ENCODE assay signal across 8 cellular contexts in the genomic region with DNA sequence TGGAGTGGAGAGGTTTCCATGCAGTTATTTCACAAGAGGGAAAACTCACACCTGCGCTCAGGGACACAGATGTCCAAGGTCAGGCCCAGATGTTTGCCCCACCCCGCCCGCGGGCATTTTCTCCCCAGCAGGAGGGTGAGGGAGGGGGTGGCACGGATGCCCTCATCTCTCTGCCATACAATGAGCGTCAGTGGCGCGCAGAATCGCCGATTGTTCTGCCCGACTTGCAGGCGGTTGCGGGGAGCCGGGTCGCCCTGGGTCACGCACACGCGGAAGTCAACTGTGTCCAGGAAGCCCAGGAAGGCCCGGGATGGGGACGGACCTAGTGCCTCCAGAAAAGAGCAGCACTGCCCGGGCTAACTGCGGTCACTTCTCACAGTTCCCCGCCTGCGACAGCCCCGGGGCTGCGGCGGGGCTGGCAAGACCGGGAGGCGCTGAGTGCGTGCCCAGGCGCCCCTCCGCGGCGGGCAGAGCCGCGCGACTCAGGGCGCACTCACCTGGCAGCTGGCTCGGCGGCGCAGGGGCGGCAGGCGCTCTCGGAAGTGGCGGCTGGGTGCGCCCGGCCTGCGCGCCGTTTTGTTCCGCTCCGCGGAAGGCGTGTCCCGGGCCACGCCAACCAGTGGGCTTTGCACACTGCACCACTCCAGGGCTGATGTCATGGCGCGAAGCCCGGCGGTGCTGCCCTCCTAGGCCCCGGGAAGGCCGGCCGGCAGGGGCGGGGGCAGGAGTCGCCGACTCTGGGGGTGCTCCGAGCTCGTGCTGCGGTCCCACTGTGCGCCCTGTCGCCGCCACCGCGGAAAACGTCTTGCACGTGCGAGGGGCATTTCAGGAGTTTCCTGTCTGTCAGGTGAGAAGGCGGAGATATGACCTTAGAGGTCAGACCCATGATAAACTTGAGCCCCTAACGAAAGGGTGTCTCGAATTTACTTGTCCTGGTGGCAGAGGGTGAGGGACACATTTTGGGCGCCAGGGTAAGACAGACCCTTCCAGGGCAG. TPM values are rescaled to one million over a fixed set of nuclear protein-coding genes. Genes with fewer than 3 reads are reported as not detected.
DNase-seq lines count a peak whose midpoint lies in the region; ATAC-seq and TF ChIP-seq lines count a peak whose summit lies in the region.

Gene CSRP1 (minus strand): TSS at position 551 of the 995 bp plus-strand sequence. CDS start 10,820 bp downstream, outside the sequence.

- H3K4me3 Mint-ChIP-seq in CD4-positive, CD25-positive, alpha-beta regulatory T cell, result peak within 1 kb of the TSS; percentile 92 to 97 (median 94)

- H3K4me3 ChIP-seq in CD4-positive, CD25-positive, alpha-beta regulatory T cell (ENCODE audit: low read depth, low read length), result peak within 1 kb of the TSS; percentile 87
- peak within 1 kb of the TSS; percentile 71 for H3K4me3 ChIP-seq in OCI-LY1 (ENCODE audit: low read depth, low read length, poor library complexity, severe bottlenecking)

- H3K9me3 Mint-ChIP-seq in CD4-positive, CD25-positive, alpha-beta regulatory T cell, result no peaks in the 10 kb centered on the region

- H3K36me3 ChIP-seq in CD4-positive, CD25-positive, alpha-beta regulatory T cell (ENCODE audit: control insufficient read depth, insufficient read depth, low read length), result no peaks in the 10 kb centered on the region
- H3K36me3 ChIP-seq in OCI-LY1 (ENCODE audit: insufficient read depth, low read length), result no peaks in the 10 kb centered on the region

- H3K9ac ChIP-seq in OCI-LY1 (ENCODE audit: low read length), result peak within 1 kb of the TSS; percentile 75

- no peaks in the 10 kb centered on the region for H4K20me1 ChIP-seq in OCI-LY1 (ENCODE audit: insufficient read depth, low read length)

- H3K36me3 Mint-ChIP-seq in CD4-positive, CD25-positive, alpha-beta regulatory T cell, result peaks cover 3% of the 10 kb centered on the region

- DNase-seq in CD4-positive, CD25-positive, alpha-beta regulatory T cell, result peak; percentile 69 to 92 (median 81)
- DNase-seq in HK-2 (ENCODE audit: unreplicated experiment) (peak; percentile 89), activated T-cell treated with anti-CD3 and anti-CD28 coated beads for 4 hours (peak; percentile 61), myocyte (ENCODE audit: low read depth) (peak; percentile 82)
- DNase-seq in stimulated activated CD8-positive, alpha-beta memory T cell treated with anti-CD3 and anti-CD28 coated beads, Interleukin-7, amount 100 ng/mL, for 48 hours (ENCODE audit: extremely low read depth in 1 of 2, low read depth in 1 of 2), result peak; percentile 79 to 83

- ATAC-seq in CD4-positive, CD25-positive, alpha-beta regulatory T cell (ENCODE audit: low read depth in 2 of 2), result peak; percentile 96 to 98
- ATAC-seq in GM19438 (IDR thresholded peaks at IDR 0.05; ENCODE audit: low read depth, unreplicated experiment) (peak; percentile 74), esophagus mucosa (peak; percentile 93)

- H2AFZ ChIP-seq in OCI-LY1 (ENCODE audit: low read length), result 0 out of 2 replicates have a peak within 1 kb of the TSS, but pooled peaks have one; percentile 5

- H3F3A ChIP-seq in OCI-LY1 (ENCODE audit: insufficient read depth, low read length), result no peaks in the 10 kb centered on the region

- H3K27ac ChIP-seq in CD4-positive, CD25-positive, alpha-beta regulatory T cell (ENCODE audit: insufficient read depth, low read length, poor library complexity, severe bottlenecking), result peak within 1 kb of the TSS; percentile 77
- peak within 1 kb of the TSS; percentile 77 for H3K27ac ChIP-seq in OCI-LY1 (ENCODE audit: low read depth, low read length, poor library complexity, severe bottlenecking)

- no peaks in the 10 kb centered on the region for H3K27me3 ChIP-seq in CD4-positive, CD25-positive, alpha-beta regulatory T cell (ENCODE audit: control insufficient read depth, insufficient read depth, low read length)
- H3K27me3 ChIP-seq in OCI-LY1 (ENCODE audit: insufficient read depth, low read length), result no peaks in the 10 kb centered on the region

- H3K4me1 ChIP-seq in CD4-positive, CD25-positive, alpha-beta regulatory T cell (ENCODE audit: control insufficient read depth, insufficient read depth, low read length, poor library complexity, severe bottlenecking), result peaks cover 27% of the 10 kb centered on the region
- H3K4me1 ChIP-seq in OCI-LY1 (ENCODE audit: insufficient read depth, low read length, severe bottlenecking), result peaks cover 86% of the 10 kb centered on the region

- H3K9me3 ChIP-seq in CD4-positive, CD25-positive, alpha-beta regulatory T cell (ENCODE audit: control insufficient read depth in 2 of 2, low read length in 2 of 2), result no peaks in the 10 kb centered on the region
- no peaks in the 10 kb centered on the region for H3K9me3 ChIP-seq in OCI-LY1 (ENCODE audit: low read length)

- no peaks in the 10 kb centered on the region for H3K79me2 ChIP-seq in OCI-LY1 (ENCODE audit: insufficient read depth, low read length)

- H3K4me1 Mint-ChIP-seq in CD4-positive, CD25-positive, alpha-beta regulatory T cell, result peaks cover 15 to 64% (median 28%) of the 10 kb centered on the region in 4 donors

- H3K9me2 ChIP-seq in OCI-LY1 (ENCODE audit: low read depth, low read length), result no peaks in the 10 kb centered on the region

- peak within 1 kb of the TSS; percentile 82 to 94 (median 91) for H3K27ac Mint-ChIP-seq in CD4-positive, CD25-positive, alpha-beta regulatory T cell

- peak within 1 kb of the TSS; percentile 94 for H3K4me2 ChIP-seq in OCI-LY1 (ENCODE audit: low read length)

- no peaks in the 10 kb centered on the region for H3K27me3 Mint-ChIP-seq in CD4-positive, CD25-positive, alpha-beta regulatory T cell

- TF ChIP-seq CTCF in OCI-LY1 (IDR thresholded peaks at IDR 0.05; ENCODE audit: low read length), result no peak

RNA-seq across cellular contexts. Expression of gene CSRP1, which starts in this region (rescaled TPM):
- 63.8 TPM for total RNA-seq in CD4-positive, CD25-positive, alpha-beta regulatory T cell
- polyA plus RNA-seq in CD4-positive, CD25-positive, alpha-beta regulatory T cell, result 100 to 1,000 TPM in 1 of 4 donors, 10 to 100 TPM in 3; 70.7 to 115 (median 84.7) TPM
- total RNA-seq in esophagus mucosa (115 TPM), myocyte (184 and 198 TPM in 2 replicates)
- polyA plus RNA-seq in myocyte (2012), result 472 TPM

Comparison
In these comparisons a context has a peak if more than half of its experiments do, and no peak if none do; other contexts are left out.
1. Peak in every context shown above with its lines: DNase-seq, ATAC-seq, H3K4me3 ChIP-seq and H3K27ac ChIP-seq.